Comparison of ENCODE assay signal across 8 cellular contexts in the genomic region with DNA sequence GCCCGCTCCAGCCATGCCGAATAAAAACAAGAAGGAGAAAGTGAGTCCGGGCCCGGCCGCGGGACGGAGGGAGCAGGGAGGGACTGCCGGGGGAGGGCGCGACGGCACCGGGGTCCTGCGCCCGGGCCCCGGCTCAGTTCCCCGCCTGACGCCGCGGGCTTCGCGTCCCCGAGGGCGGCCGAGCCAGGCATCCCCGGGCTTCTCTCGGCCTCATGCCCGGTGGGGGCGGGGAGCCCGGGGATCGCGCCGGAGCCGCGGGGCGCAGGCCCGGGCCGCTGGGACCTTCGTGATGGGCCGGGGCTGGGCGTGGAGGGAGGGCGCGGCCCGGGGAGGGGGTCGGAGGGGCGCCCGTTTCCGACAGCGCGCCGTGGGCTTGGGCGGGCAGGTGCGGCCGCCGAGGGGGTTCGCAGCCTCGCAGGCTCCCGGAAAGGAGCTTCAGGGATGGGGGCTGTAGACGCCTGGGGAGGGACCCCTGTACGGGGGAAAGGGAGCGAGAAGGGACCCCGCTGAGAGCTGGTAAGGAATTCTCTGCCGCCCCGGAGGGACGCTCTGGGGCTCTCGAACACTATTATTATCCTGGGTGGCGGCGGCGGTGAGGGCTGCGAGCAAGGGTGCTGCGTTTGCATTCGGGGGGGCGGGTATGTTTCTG. TPM values are rescaled to one million over a fixed set of nuclear protein-coding genes. Genes with fewer than 3 reads are reported as not detected.
DNase-seq lines count a peak whose midpoint lies in the region; ATAC-seq and TF ChIP-seq lines count a peak whose summit lies in the region.

No MANE protein-coding gene starts in this region.

- peaks cover 42 to 58% (median 52%) of the 10 kb centered on the region in 3 donors for H3K27me3 Mint-ChIP-seq in CD14-positive monocyte (ENCODE audit: low read depth in 3 of 3)
- no peaks in the 10 kb centered on the region for H3K27me3 Mint-ChIP-seq in effector memory CD8-positive, alpha-beta T cell

- H3K9me3 ChIP-seq in suprapubic skin: no peaks in the 10 kb centered on the region

- peaks cover 38% of the 10 kb centered on the region in 2 donors for H3K36me3 Mint-ChIP-seq in CD14-positive monocyte
- peaks cover 79% of the 10 kb centered on the region for H3K36me3 Mint-ChIP-seq in effector memory CD8-positive, alpha-beta T cell (ENCODE audit: insufficient read depth)

- no peaks in the 10 kb centered on the region for H3K27me3 ChIP-seq in suprapubic skin

- peak overlapping the region in 6 of 7 donors; percentile 35 to 89 (median 80) for H3K27ac Mint-ChIP-seq in CD14-positive monocyte
- peak overlapping the region; percentile 91 to 95 for H3K27ac Mint-ChIP-seq in effector memory CD8-positive, alpha-beta T cell

- 2% methylated on average over 36 of the region's 72 CpGs for WGBS in suprapubic skin

- peaks cover 24% of the 10 kb centered on the region for H3K4me1 ChIP-seq in suprapubic skin

- ATAC-seq in GM19438 (IDR thresholded peaks at IDR 0.05; ENCODE audit: low read depth, unreplicated experiment) (peak; percentile 10), HG03565 (IDR thresholded peaks at IDR 0.05; ENCODE audit: unreplicated experiment) (peak; percentile 23)
- ATAC-seq in effector memory CD8-positive, alpha-beta T cell (replicated peaks): peak; percentile 1

- intact Hi-C loops in CD14-positive monocyte (cut with micrococcal nuclease): loop anchor here (2.0 to 10.0 kb wide), 2 partner anchors 31 to 183 kb away; no protein-coding TSS in a partner anchor

- DNase-seq in CD14-positive monocyte (ENCODE audit: low spot score): no peak
- DNase-seq in activated CD4-positive, alpha-beta T cell treated with anti-CD3 and anti-CD28 coated beads, Interleukin-2, amount 50 U/mL, for 1 hour: peak; percentile 55
- peak; percentile 42 to 55 (median 46) for DNase-seq in effector memory CD8-positive, alpha-beta T cell
- peak; percentile 27 for DNase-seq in mucosa of gallbladder (ENCODE audit: low spot score)
- peak in 1 of 2 donors; percentile 85 for DNase-seq in suprapubic skin (ENCODE audit: low spot score in 2 of 2)
- DNase-seq in superior temporal gyrus (ENCODE audit: extremely low spot score): no peak

- peak overlapping the region; percentile 68 for H3K4me3 ChIP-seq in suprapubic skin

- H3K27ac ChIP-seq in suprapubic skin: peak overlapping the region; percentile 84

- TF ChIP-seq CTCF in CD14-positive monocyte (IDR thresholded peaks at IDR 0.05) (no peak), suprapubic skin (IDR thresholded peaks at IDR 0.05) (no peak)

- H3K36me3 ChIP-seq in suprapubic skin: peaks cover 4% of the 10 kb centered on the region

- peak overlapping the region; percentile 90 to 92 for H3K4me3 Mint-ChIP-seq in CD14-positive monocyte
- peak overlapping the region; percentile 89 to 93 for H3K4me3 Mint-ChIP-seq in effector memory CD8-positive, alpha-beta T cell

- H3K4me1 Mint-ChIP-seq in CD14-positive monocyte: peaks cover 17% of the 10 kb centered on the region
- peaks cover 45 to 62% of the 10 kb centered on the region in 2 donors for H3K4me1 Mint-ChIP-seq in effector memory CD8-positive, alpha-beta T cell (ENCODE audit: low read depth in 2 of 2)

- H3K9me3 Mint-ChIP-seq in CD14-positive monocyte: peaks cover 0 to 26% (median 2%) of the 10 kb centered on the region in 7 donors
- H3K9me3 Mint-ChIP-seq in effector memory CD8-positive, alpha-beta T cell: no peaks in the 10 kb centered on the region

- no peak for TF ChIP-seq EP300 in suprapubic skin (IDR thresholded peaks at IDR 0.05)

- no peak for TF ChIP-seq POLR2A in suprapubic skin (IDR thresholded peaks at IDR 0.05)

RNA-seq across cellular contexts. Expression of a gene that starts 0.5 kb away (rescaled TPM):
- 10 to 100 TPM; 61.9 to 64.0 TPM for polyA plus RNA-seq in CD14-positive monocyte
- total RNA-seq in mucosa of gallbladder (134 TPM), suprapubic skin (100 to 1,000 TPM; 104 to 149 (median 119) TPM)

Comparison
In these comparisons a context has a peak if more than half of its experiments do, and no peak if none do; other contexts are left out.
1. DNase-seq: peak in activated CD4-positive, alpha-beta T cell treated with anti-CD3 and anti-CD28 coated beads, Interleukin-2, amount 50 U/mL, for 1 hour (single experiment), effector memory CD8-positive, alpha-beta T cell (3 of 3) and mucosa of gallbladder (single experiment); none in CD14-positive monocyte (single experiment) and superior temporal gyrus (single experiment).
2. Peak in every context shown above with its lines, with median percentiles within 50 percentile points of each other: ATAC-seq.